ENCODE assay signal across 10 cellular contexts in genomic region chr1:108551157-108551862, GRCh38.
DNase-seq lines count a peak whose midpoint lies in the region; ATAC-seq and TF ChIP-seq lines count a peak whose summit lies in the region.
"Had no signal": no experiment of that assay in that cellular context is flagged by ENCODE, and none has a peak within 500 bp of the region (broad histone marks: within the 10 kb centered on the region; RNA-seq: fewer than 3 reads in every experiment).

No MANE protein-coding gene starts in this region.

- no peak for TF ChIP-seq POLR2A in erythroblast (IDR thresholded peaks at IDR 0.05; ENCODE audit: low read length)

- TF ChIP-seq CTCF in GM12864 (IDR thresholded peaks at IDR 0.05; ENCODE audit: low read depth, low read length, missing control alignments), result no peak

- H3K4me3 ChIP-seq in GM12864 (ENCODE audit: low read depth, low read length), result no peak overlapping the region

- peak; percentile 95 for ATAC-seq in GM19452 (IDR thresholded peaks at IDR 0.05; ENCODE audit: unreplicated experiment)
- peak; percentile 92 for ATAC-seq in HG03045 (IDR thresholded peaks at IDR 0.05; ENCODE audit: unreplicated experiment)

- DNase-seq in GM12864 (ENCODE audit: low read depth), result peak; percentile 61
- DNase-seq in SIG-M5 (lab: John Stamatoyannopoulos, UW), result peak; percentile 73
- no peak for DNase-seq in NCI-H187 treated with DMSO at 0.1 percent for 48 hours (lab: John Stamatoyannopoulos, UW)
- no peak for DNase-seq in inferior parietal cortex (ENCODE audit: extremely low spot score)
- no peak for DNase-seq in erythroblast (lab: John Stamatoyannopoulos, UW)
- DNase-seq in OCI-M2 (lab: John Stamatoyannopoulos, UW; ENCODE audit: unreplicated experiment), result no peak
- DNase-seq: amygdala, NCI-H2029 had no signal

Comparison
In these comparisons a context has a peak if more than half of its experiments do, and no peak if none do; other contexts are left out.
1. DNase-seq: peak in GM12864 (single experiment) and SIG-M5 (single experiment); none in NCI-H187 treated with DMSO at 0.1 percent for 48 hours (single experiment), inferior parietal cortex (single experiment), erythroblast (0 of 2) and OCI-M2 (single experiment).